Comparison of ENCODE assay signal across 33 cellular contexts in the genomic region with DNA sequence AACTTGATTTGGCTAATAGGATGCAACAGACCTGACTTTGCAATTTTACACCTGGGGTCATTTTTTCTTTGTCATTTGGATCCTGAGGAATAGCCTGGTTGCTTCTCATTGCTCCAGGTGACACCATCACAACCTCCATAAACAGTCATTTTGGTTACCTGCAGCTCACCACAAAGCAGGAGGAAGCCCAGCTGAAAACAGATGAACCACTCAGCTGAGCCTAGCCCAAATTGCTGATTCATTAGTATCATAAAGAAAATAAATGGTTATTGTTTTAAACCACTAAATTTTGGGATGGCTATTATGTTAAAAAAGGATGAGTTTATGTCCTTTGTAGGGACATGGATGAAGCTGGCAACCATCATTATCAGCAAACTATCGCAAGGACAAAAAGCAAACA.
DNase-seq lines count a peak whose midpoint lies in the region; ATAC-seq, FAIRE-seq and TF ChIP-seq lines count a peak whose summit lies in the region.
"Had no signal": no experiment of that assay in that cellular context is flagged by ENCODE, and none has a peak within 500 bp of the region (broad histone marks: within the 10 kb centered on the region; RNA-seq: fewer than 3 reads in every experiment).

No MANE protein-coding gene starts in this region.

- BruUV-seq in HepG2 (replicated peaks; lab: Mats Ljungman, UMichigan), result no TSS peak

- TF ChIP-seq RAD21 in HepG2 (CRISPR knock-in tag; IDR thresholded peaks at IDR 0.05), result no peak

- no peaks in the 10 kb centered on the region for H3K36me3 ChIP-seq in HepG2 (replicated peaks in 1 of 2; ENCODE audit: control insufficient read depth in 1 of 2, insufficient read depth in 2 of 2, low read length in 2 of 2)
- no peaks in the 10 kb centered on the region for H3K36me3 ChIP-seq in right lobe of liver
- H3K36me3 ChIP-seq in GM23338 (ENCODE audit: insufficient read depth), result peaks cover 7% of the 10 kb centered on the region
- H3K36me3 ChIP-seq: BE2C; BLaER1; BLaER1 treated with 17β-estradiol and CSF1 and Interleukin-3, amounts not matched to agents 10 nM and 100 nM had no signal

- TF ChIP-seq EP300 in HepG2 (IDR thresholded peaks at IDR 0.05; ENCODE audit: low read depth in 2 of 2, low read length in 2 of 2), result no peak
- no peak for TF ChIP-seq EP300 in HepG2 (CRISPR knock-in tag; IDR thresholded peaks at IDR 0.05; ENCODE audit: borderline replicate concordance)

- no peak for FAIRE-seq in HepG2 (lab: Jason Lieb, UNC)
- FAIRE-seq: A204.1, A549, D721Med had no signal

- CTCF ChIA-PET in HepG2 (lab: Yijun Ruan, JAX; ENCODE audit: low intra/inter-chr PET ratio, low total read pairs), result no interaction called here
- CTCF ChIA-PET in activated CD8-positive, alpha-beta T cell treated with anti-CD3 and anti-CD28 coated beads, Interleukin-2, amount 10 ng/mL, durations not matched to agents 7 days and 5 days (lab: Charles Lee), result no interaction called here

- H3K27me3 Mint-ChIP-seq in GM23338 (ENCODE audit: insufficient read depth, low read depth, poor library complexity), result peaks cover 12% of the 10 kb centered on the region
- H3K27me3 Mint-ChIP-seq in activated CD8-positive, alpha-beta T cell treated with anti-CD3 and anti-CD28 coated beads, Interleukin-2, amount 10 ng/mL, durations not matched to agents 7 days and 5 days (ENCODE audit: low read depth), result no peaks in the 10 kb centered on the region
- H3K27me3 Mint-ChIP-seq: B cell; CD4-positive, alpha-beta memory T cell; CD4-positive, alpha-beta T cell; CD4-positive, CD25-positive, alpha-beta regulatory T cell; CD8-positive, alpha-beta memory T cell had no signal

- POLR2A ChIA-PET in HepG2 (lab: Yijun Ruan, JAX), result no interaction called here
- POLR2A ChIA-PET in activated CD8-positive, alpha-beta T cell treated with anti-CD3 and anti-CD28 coated beads, Interleukin-2, amount 10 ng/mL, durations not matched to agents 7 days and 5 days (lab: Charles Lee), result no interaction called here

- no peak for ATAC-seq in HepG2
- ATAC-seq in right lobe of liver, result no peak
- no peak for ATAC-seq in GM23338
- no peak for ATAC-seq in activated CD8-positive, alpha-beta T cell treated with anti-CD3 and anti-CD28 coated beads, Interleukin-2, amount 10 ng/mL, durations not matched to agents 7 days and 5 days
- ATAC-seq: A549; CD8-positive, alpha-beta T cell had no signal

- no peak overlapping the region for H3K9ac ChIP-seq in HepG2 (ENCODE audit: insufficient read depth, low read depth, low read length)
- H3K9ac ChIP-seq: BLaER1; BLaER1 treated with 17β-estradiol and CSF1 and Interleukin-3, amounts not matched to agents 10 nM and 100 nM had no signal

- no peaks in the 10 kb centered on the region for H3K79me2 ChIP-seq in HepG2 (ENCODE audit: insufficient read depth, low read length)
- H3K79me2 ChIP-seq in GM23338 (replicated peaks; ENCODE audit: insufficient read depth), result no peaks in the 10 kb centered on the region

- H3K4me3 ChIP-seq in HepG2 (replicated peaks in 1 of 3; ENCODE audit: insufficient read depth in 1 of 3, low read depth in 2 of 3, low read length in 3 of 3) (no peak overlapping the region), right lobe of liver (no peak overlapping the region), GM23338 (no peak overlapping the region)
- H3K4me3 ChIP-seq: A549; BLaER1; BLaER1 treated with 17β-estradiol and CSF1 and Interleukin-3, amounts not matched to agents 10 nM and 100 nM had no signal

- peaks cover 59% of the 10 kb centered on the region for H3K9me3 Mint-ChIP-seq in GM23338
- H3K9me3 Mint-ChIP-seq in activated CD8-positive, alpha-beta T cell treated with anti-CD3 and anti-CD28 coated beads, Interleukin-2, amount 10 ng/mL, durations not matched to agents 7 days and 5 days (ENCODE audit: insufficient read depth), result peaks cover 18% of the 10 kb centered on the region

- no peaks in the 10 kb centered on the region for H3K4me1 ChIP-seq in HepG2 (ENCODE audit: insufficient read depth, low read length)
- H3K4me1 ChIP-seq in right lobe of liver, result no peaks in the 10 kb centered on the region
- H3K4me1 ChIP-seq in GM23338 (ENCODE audit: insufficient read depth), result peaks cover under 1% of the 10 kb centered on the region; the same call in 1 of the 2 replicates
- H3K4me1 ChIP-seq: A549; BE2C; BLaER1; BLaER1 treated with 17β-estradiol and CSF1 and Interleukin-3, amounts not matched to agents 10 nM and 100 nM; Caco-2 had no signal

- TF ChIP-seq CTCF in HepG2 (CRISPR knock-in tag; IDR thresholded peaks at IDR 0.05) (no peak), right lobe of liver (IDR thresholded peaks at IDR 0.05) (no peak), GM23338 (conservative IDR thresholded peaks at IDR 0.05; ENCODE audit: low read depth in 2 of 2) (no peak)

- H3K4me3 Mint-ChIP-seq in GM23338, result no peak overlapping the region
- no peak overlapping the region for H3K4me3 Mint-ChIP-seq in activated CD8-positive, alpha-beta T cell treated with anti-CD3 and anti-CD28 coated beads, Interleukin-2, amount 10 ng/mL, durations not matched to agents 7 days and 5 days
- H3K4me3 Mint-ChIP-seq: B cell; CD14-positive monocyte; CD4-positive, alpha-beta memory T cell; CD4-positive, alpha-beta T cell; CD4-positive, CD25-positive, alpha-beta regulatory T cell; CD8-positive, alpha-beta memory T cell; CD8-positive, alpha-beta T cell had no signal

- H3K9me3 ChIP-seq in HepG2 (ENCODE audit: low read length) (peaks cover 81% of the 10 kb centered on the region), right lobe of liver (no peaks in the 10 kb centered on the region)
- H3K9me3 ChIP-seq: A549, BE2C, Caco-2 had no signal

- H3K4me2 ChIP-seq in HepG2 (ENCODE audit: low read depth, low read length) (no peak overlapping the region), GM23338 (no peak overlapping the region)
- H3K4me2 ChIP-seq: A549; BLaER1; BLaER1 treated with 17β-estradiol and CSF1 and Interleukin-3, amounts not matched to agents 10 nM and 100 nM had no signal

- no peak for TF ChIP-seq POLR2A in HepG2 (IDR thresholded peaks at IDR 0.05; ENCODE audit: insufficient read depth in 1 of 2, low read depth in 2 of 2, low read length in 2 of 2)
- no peak for TF ChIP-seq POLR2A in right lobe of liver (IDR thresholded peaks at IDR 0.05)

- WGBS in HepG2 (ENCODE audit: low lambda C conversion rate), result 0% methylated on average over 1 of the region's 1 CpG
- WGBS in right lobe of liver (ENCODE audit: insufficient coverage, low coverage, low lambda C conversion rate, missing lambda C conversion rate), result 56% methylated on average over 1 of the region's 1 CpG

- H4K20me1 ChIP-seq in HepG2 (ENCODE audit: insufficient read depth, low read length), result no peaks in the 10 kb centered on the region
- no peaks in the 10 kb centered on the region for H4K20me1 ChIP-seq in GM23338 (replicated peaks; ENCODE audit: insufficient read depth)
- H4K20me1 ChIP-seq: BLaER1; BLaER1 treated with 17β-estradiol and CSF1 and Interleukin-3, amounts not matched to agents 10 nM and 100 nM had no signal

- H3K27me3 ChIP-seq in HepG2 (ENCODE audit: control insufficient read depth in 1 of 2, insufficient read depth in 2 of 2, low read length in 2 of 2), result no peaks in the 10 kb centered on the region
- no peaks in the 10 kb centered on the region for H3K27me3 ChIP-seq in right lobe of liver
- H3K27me3 ChIP-seq in GM23338 (ENCODE audit: insufficient read depth), result no peaks in the 10 kb centered on the region
- H3K27me3 ChIP-seq: BE2C; BLaER1; BLaER1 treated with 17β-estradiol and CSF1 and Interleukin-3, amounts not matched to agents 10 nM and 100 nM had no signal

- H2AFZ ChIP-seq in HepG2 (ENCODE audit: low read length) (no peak overlapping the region), GM23338 (no peak overlapping the region)

- DNase-seq in HepG2 (ENCODE audit: low spot score) (no peak), right lobe of liver (no peak), GM23338 (ENCODE audit: low spot score) (no peak)
- no peak for DNase-seq in activated CD8-positive, alpha-beta T cell treated with anti-CD3 and anti-CD28 coated beads, Interleukin-2, amount 10 ng/mL, durations not matched to agents 7 days and 5 days
- DNase-seq: 8988T; ACHN; AML-193; BE2C; C1 segment of cervical spinal cord; Caco-2; Calu3; CD4-positive, alpha-beta memory T cell; CD4-positive, alpha-beta T cell; CD4-positive, CD25-positive, alpha-beta regulatory T cell; CD8-positive, alpha-beta memory T cell; CD8-positive, alpha-beta T cell; COR-L47; DMS 273 treated with DMSO at 0.1 percent for 48 hours; DMS153; DMS53; DMS79; DMS79 treated with DMSO at 0.1 percent for 48 hours; DND-41; EL had no signal

- peaks cover 36% of the 10 kb centered on the region for H3K36me3 Mint-ChIP-seq in GM23338 (ENCODE audit: low read depth)
- H3K36me3 Mint-ChIP-seq in activated CD8-positive, alpha-beta T cell treated with anti-CD3 and anti-CD28 coated beads, Interleukin-2, amount 10 ng/mL, durations not matched to agents 7 days and 5 days (ENCODE audit: low read depth), result no peaks in the 10 kb centered on the region
- H3K36me3 Mint-ChIP-seq: CD14-positive monocyte; CD4-positive, alpha-beta memory T cell; CD4-positive, CD25-positive, alpha-beta regulatory T cell; CD8-positive, alpha-beta memory T cell; CD8-positive, alpha-beta T cell had no signal

- peaks cover 3% of the 10 kb centered on the region for H3K4me1 Mint-ChIP-seq in GM23338
- no peaks in the 10 kb centered on the region for H3K4me1 Mint-ChIP-seq in activated CD8-positive, alpha-beta T cell treated with anti-CD3 and anti-CD28 coated beads, Interleukin-2, amount 10 ng/mL, durations not matched to agents 7 days and 5 days (ENCODE audit: low read depth)
- H3K4me1 Mint-ChIP-seq: B cell; CD14-positive monocyte; CD4-positive, alpha-beta memory T cell; CD4-positive, CD25-positive, alpha-beta regulatory T cell; CD8-positive, alpha-beta memory T cell had no signal

- in situ Hi-C loops in HepG2 (cut with HindIII; ENCODE audit: extremely low pct_ligation_motif_present, low pct_unique_long_range_greater_than_20kb), result no loop called here

- H3K9me2 ChIP-seq in GM23338 (ENCODE audit: insufficient read depth), result no peaks in the 10 kb centered on the region

- intact Hi-C loops in HepG2 (cut with micrococcal nuclease; ENCODE audit: unreplicated experiment) (no loop called here), right lobe of liver (cut with DNase I) (no loop called here)

- no peak overlapping the region for H3K27ac ChIP-seq in HepG2 (ENCODE audit: extremely low read length, insufficient read depth, low read length)
- H3K27ac ChIP-seq in right lobe of liver, result no peak overlapping the region
- H3K27ac ChIP-seq in GM23338 (ENCODE audit: low read depth), result no peak overlapping the region
- H3K27ac ChIP-seq: 22Rv1; A549; BLaER1; BLaER1 treated with 17β-estradiol and CSF1 and Interleukin-3, amounts not matched to agents 10 nM and 100 nM; C4-2B had no signal

- no peak overlapping the region for H3K27ac Mint-ChIP-seq in GM23338
- H3K27ac Mint-ChIP-seq in activated CD8-positive, alpha-beta T cell treated with anti-CD3 and anti-CD28 coated beads, Interleukin-2, amount 10 ng/mL, durations not matched to agents 7 days and 5 days, result no peak overlapping the region
- H3K27ac Mint-ChIP-seq: B cell; CD14-positive monocyte; CD4-positive, alpha-beta memory T cell; CD4-positive, alpha-beta T cell; CD4-positive, CD25-positive, alpha-beta regulatory T cell; CD8-positive, alpha-beta memory T cell; CD8-positive, alpha-beta T cell had no signal

- H3F3A ChIP-seq in GM23338 (replicated peaks; ENCODE audit: low read depth), result no peaks in the 10 kb centered on the region
